Comparison of ENCODE assay signal across 7 cellular contexts in genomic region chr11:911031-911889, GRCh38. TPM values are rescaled to one million over a fixed set of nuclear protein-coding genes. Genes with fewer than 3 reads are reported as not detected.
A peak's percentile ranks its signal among the peaks of the same experiment; 100 is the strongest.
DNase-seq lines count a peak whose midpoint lies in the region; ATAC-seq lines count a peak whose summit lies in the region.

No MANE protein-coding gene starts in this region.

- H3K4me1 ChIP-seq in NT2/D1 (ENCODE audit: insufficient read depth, insufficient read length) (peaks cover 14% of the 10 kb centered on the region), right cardiac atrium (ENCODE audit: control insufficient read depth, insufficient read depth, low read length) (no peaks in the 10 kb centered on the region)

- 2% methylated on average over 68 of the region's 68 CpGs for WGBS in right cardiac atrium

- peaks cover 31% of the 10 kb centered on the region for H3K36me3 ChIP-seq in NT2/D1 (ENCODE audit: insufficient read depth, insufficient read length, low read length)

- peak overlapping the region; percentile 92 for H3K27ac ChIP-seq in right cardiac atrium (ENCODE audit: low read length)

- ATAC-seq in GM18517 (IDR thresholded peaks at IDR 0.05; ENCODE audit: unreplicated experiment) (peak; percentile 58), HG02623 (IDR thresholded peaks at IDR 0.05; ENCODE audit: unreplicated experiment) (peak; percentile 22), right cardiac atrium (peak; percentile 39 to 43), sciatic nerve (peak; percentile 35)

- H3K4me3 ChIP-seq in NT2/D1 (ENCODE audit: insufficient read length, low read depth) (peak overlapping the region; percentile 73), right cardiac atrium (ENCODE audit: low read length) (peak overlapping the region; percentile 89)

- H3K27me3 ChIP-seq in NT2/D1 (ENCODE audit: insufficient read depth, insufficient read length) (no peaks in the 10 kb centered on the region), right cardiac atrium (ENCODE audit: control insufficient read depth, insufficient read depth) (no peaks in the 10 kb centered on the region)

- peak overlapping the region; percentile 87 for H3K9ac ChIP-seq in NT2/D1 (ENCODE audit: insufficient read length, low read depth)

- DNase-seq in NT2/D1 (ENCODE audit: low read depth, low spot score) (no peak), right cardiac atrium (peak in 2 of 3 donors; percentile 59 to 80), sciatic nerve (ENCODE audit: low spot score) (peak; percentile 78), cerebellum (ENCODE audit: low spot score) (no peak)
- peak; percentile 51 for DNase-seq in activated naive CD4-positive, alpha-beta T cell treated with anti-CD3 and anti-CD28 coated beads, Interleukin-2, amount 50 U/mL, for 16 hours

- H3K9me3 ChIP-seq in NT2/D1 (ENCODE audit: insufficient read depth, low read length), result no peaks in the 10 kb centered on the region
- H3K9me3 ChIP-seq in right cardiac atrium (ENCODE audit: control insufficient read depth, low read length), result no peaks in the 10 kb centered on the region

- intact Hi-C loops in right cardiac atrium (cut with DNase I) (no loop called here), sciatic nerve (cut with DNase I) (no loop called here)

RNA-seq across cellular contexts. Expression of gene CHID1, which starts 0.7 kb away (rescaled TPM):
- 10 to 100 TPM; 60.1 to 70.5 (median 65.8) TPM for total RNA-seq in right cardiac atrium
- polyA plus RNA-seq in right cardiac atrium, result 48.9 TPM
- 59.4 TPM for total RNA-seq in sciatic nerve
- 28.4 TPM for total RNA-seq in cerebellum

RNA-seq across cellular contexts. Expression of gene AP2A2, which starts 14.4 kb away (rescaled TPM):
- total RNA-seq in right cardiac atrium (10 to 100 TPM; 45.8 to 55.0 (median 51.9) TPM), sciatic nerve (119 TPM), cerebellum (51.6 TPM)
- polyA plus RNA-seq in right cardiac atrium, result 22.4 TPM

Comparison
In these comparisons a context has a peak if more than half of its experiments do, and no peak if none do; other contexts are left out.
1. DNase-seq: peak in activated naive CD4-positive, alpha-beta T cell treated with anti-CD3 and anti-CD28 coated beads, Interleukin-2, amount 50 U/mL, for 16 hours (single experiment), right cardiac atrium (2 of 3) and sciatic nerve (single experiment); none in NT2/D1 (single experiment) and cerebellum (single experiment).
2. Peak in every context shown above with its lines, with median percentiles within 50 percentile points of each other: ATAC-seq.